In the genomic region with DNA sequence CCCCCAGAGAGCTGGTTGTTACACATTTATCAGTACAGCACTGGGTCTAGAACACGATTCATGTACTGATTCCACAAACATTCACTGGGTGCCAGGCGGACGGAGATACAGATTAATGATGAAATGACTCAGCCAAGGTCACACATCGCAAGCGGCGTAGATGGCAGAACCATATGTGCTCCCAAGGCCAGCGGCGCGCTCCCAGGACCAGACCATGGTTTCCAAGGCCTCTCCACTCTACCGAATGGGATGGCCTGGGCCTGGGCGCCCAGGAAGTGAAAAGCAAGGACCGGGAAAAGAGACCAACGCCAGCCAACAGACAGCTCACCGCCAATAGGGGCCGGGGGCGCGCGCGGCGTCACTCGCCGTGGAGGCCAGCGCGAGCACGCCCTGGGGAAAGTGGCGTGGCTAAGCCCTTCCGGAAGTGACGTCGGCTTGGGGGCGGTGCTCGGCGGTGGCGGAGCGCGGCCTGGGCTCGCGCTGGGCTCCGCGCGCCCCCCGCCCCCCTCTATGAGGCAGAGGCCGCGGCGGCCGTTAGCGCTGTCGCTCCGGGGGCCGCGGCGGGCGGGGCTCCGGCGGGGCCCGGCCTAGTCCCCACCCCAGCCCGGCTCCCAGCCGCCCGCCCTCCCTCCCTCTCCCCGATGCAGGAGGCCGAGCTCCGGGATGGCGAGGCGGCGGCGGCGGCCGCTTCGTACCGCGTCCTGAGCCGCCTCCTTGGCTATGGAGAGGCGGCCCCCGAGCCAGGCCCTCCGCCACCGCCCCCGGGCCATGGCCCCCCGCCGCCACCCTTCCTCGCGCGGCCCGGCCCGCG, we compare ENCODE assay signal across 1 cellular context.
TF ChIP-seq lines count a peak whose summit lies in the region.

A gene with protein sequence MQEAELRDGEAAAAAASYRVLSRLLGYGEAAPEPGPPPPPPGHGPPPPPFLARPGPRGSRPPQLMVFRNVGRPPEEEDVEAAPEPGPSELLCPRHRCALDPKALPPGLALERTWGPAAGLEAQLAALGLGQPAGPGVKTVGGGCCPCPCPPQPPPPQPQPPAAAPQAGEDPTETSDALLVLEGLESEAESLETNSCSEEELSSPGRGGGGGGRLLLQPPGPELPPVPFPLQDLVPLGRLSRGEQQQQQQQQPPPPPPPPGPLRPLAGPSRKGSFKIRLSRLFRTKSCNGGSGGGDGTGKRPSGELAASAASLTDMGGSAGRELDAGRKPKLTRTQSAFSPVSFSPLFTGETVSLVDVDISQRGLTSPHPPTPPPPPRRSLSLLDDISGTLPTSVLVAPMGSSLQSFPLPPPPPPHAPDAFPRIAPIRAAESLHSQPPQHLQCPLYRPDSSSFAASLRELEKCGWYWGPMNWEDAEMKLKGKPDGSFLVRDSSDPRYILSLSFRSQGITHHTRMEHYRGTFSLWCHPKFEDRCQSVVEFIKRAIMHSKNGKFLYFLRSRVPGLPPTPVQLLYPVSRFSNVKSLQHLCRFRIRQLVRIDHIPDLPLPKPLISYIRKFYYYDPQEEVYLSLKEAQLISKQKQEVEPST (plus strand): TSS at position 433 of the 811 bp plus-strand sequence. CDS start 209 bp downstream, at position 642.

TF ChIP-seq in HepG2, 621 proteins besides CTCF, POLR2A, EP300 and RAD21 (continued from another document and continues in another):
- TF ChIP-seq, protein P1, sequence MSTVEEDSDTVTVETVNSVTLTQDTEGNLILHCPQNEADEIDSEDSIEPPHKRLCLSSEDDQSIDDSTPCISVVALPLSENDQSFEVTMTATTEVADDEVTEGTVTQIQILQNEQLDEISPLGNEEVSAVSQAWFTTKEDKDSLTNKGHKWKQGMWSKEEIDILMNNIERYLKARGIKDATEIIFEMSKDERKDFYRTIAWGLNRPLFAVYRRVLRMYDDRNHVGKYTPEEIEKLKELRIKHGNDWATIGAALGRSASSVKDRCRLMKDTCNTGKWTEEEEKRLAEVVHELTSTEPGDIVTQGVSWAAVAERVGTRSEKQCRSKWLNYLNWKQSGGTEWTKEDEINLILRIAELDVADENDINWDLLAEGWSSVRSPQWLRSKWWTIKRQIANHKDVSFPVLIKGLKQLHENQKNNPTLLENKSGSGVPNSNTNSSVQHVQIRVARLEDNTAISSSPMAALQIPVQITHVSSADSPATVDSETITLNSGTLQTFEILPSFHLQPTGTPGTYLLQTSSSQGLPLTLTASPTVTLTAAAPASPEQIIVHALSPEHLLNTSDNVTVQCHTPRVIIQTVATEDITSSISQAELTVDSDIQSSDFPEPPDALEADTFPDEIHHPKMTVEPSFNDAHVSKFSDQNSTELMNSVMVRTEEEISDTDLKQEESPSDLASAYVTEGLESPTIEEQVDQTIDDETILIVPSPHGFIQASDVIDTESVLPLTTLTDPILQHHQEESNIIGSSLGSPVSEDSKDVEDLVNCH (CRISPR knock-in tag; IDR thresholded peaks at IDR 0.05): no peak
- peak; percentile 21; the same call in 1 of the 2 replicates for TF ChIP-seq ZSCAN21 (CRISPR knock-in tag; IDR thresholded peaks at IDR 0.05; ENCODE audit: borderline replicate concordance)
- peak; percentile 44; the same call in 1 of the 2 replicates for TF ChIP-seq KDM6A (CRISPR knock-in tag; IDR thresholded peaks at IDR 0.05; ENCODE audit: low read depth)
- TF ChIP-seq YY1 (IDR thresholded peaks at IDR 0.05; ENCODE audit: insufficient read depth, insufficient replicate concordance, low read depth, low read length): peak; percentile 62
- TF ChIP-seq, protein P2, sequence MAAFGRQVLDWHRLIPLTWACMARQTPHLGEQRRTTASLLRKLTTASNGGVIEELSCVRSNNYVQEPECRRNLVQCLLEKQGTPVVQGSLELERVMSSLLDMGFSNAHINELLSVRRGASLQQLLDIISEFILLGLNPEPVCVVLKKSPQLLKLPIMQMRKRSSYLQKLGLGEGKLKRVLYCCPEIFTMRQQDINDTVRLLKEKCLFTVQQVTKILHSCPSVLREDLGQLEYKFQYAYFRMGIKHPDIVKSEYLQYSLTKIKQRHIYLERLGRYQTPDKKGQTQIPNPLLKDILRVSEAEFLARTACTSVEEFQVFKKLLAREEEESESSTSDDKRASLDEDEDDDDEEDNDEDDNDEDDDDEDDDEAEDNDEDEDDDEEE (CRISPR knock-in tag; IDR thresholded peaks at IDR 0.05): peak; percentile 65; the same call in 1 of the 2 replicates
- TF ChIP-seq MYC (CRISPR knock-in tag; IDR thresholded peaks at IDR 0.05; ENCODE audit: borderline replicate concordance): peak; percentile 89; the same call in 1 of the 2 replicates
- TF ChIP-seq JUND (CRISPR knock-in tag; IDR thresholded peaks at IDR 0.05): peak; percentile 76
- TF ChIP-seq ZBTB8A (CRISPR knock-in tag; IDR thresholded peaks at IDR 0.05; ENCODE audit: borderline replicate concordance, low read depth): no peak
- TF ChIP-seq ZNF251 (CRISPR knock-in tag; IDR thresholded peaks at IDR 0.05): no peak
- TF ChIP-seq FOSL1 (CRISPR knock-in tag; IDR thresholded peaks at IDR 0.05; ENCODE audit: borderline replicate concordance): no peak
- TF ChIP-seq, protein P3, sequence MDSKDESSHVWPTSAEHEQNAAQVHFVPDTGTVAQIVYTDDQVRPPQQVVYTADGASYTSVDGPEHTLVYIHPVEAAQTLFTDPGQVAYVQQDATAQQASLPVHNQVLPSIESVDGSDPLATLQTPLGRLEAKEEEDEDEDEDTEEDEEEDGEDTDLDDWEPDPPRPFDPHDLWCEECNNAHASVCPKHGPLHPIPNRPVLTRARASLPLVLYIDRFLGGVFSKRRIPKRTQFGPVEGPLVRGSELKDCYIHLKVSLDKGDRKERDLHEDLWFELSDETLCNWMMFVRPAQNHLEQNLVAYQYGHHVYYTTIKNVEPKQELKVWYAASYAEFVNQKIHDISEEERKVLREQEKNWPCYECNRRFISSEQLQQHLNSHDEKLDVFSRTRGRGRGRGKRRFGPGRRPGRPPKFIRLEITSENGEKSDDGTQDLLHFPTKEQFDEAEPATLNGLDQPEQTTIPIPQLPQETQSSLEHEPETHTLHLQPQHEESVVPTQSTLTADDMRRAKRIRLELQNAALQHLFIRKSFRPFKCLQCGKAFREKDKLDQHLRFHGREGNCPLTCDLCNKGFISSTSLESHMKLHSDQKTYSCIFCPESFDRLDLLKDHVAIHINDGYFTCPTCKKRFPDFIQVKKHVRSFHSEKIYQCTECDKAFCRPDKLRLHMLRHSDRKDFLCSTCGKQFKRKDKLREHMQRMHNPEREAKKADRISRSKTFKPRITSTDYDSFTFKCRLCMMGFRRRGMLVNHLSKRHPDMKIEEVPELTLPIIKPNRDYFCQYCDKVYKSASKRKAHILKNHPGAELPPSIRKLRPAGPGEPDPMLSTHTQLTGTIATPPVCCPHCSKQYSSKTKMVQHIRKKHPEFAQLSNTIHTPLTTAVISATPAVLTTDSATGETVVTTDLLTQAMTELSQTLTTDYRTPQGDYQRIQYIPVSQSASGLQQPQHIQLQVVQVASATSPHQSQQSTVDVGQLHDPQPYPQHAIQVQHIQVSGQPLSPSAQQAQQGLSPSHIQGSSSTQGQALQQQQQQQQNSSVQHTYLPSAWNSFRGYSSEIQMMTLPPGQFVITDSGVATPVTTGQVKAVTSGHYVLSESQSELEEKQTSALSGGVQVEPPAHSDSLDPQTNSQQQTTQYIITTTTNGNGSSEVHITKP (CRISPR knock-in tag; IDR thresholded peaks at IDR 0.05; ENCODE audit: low read depth): peak; percentile 95
- TF ChIP-seq, protein P4, sequence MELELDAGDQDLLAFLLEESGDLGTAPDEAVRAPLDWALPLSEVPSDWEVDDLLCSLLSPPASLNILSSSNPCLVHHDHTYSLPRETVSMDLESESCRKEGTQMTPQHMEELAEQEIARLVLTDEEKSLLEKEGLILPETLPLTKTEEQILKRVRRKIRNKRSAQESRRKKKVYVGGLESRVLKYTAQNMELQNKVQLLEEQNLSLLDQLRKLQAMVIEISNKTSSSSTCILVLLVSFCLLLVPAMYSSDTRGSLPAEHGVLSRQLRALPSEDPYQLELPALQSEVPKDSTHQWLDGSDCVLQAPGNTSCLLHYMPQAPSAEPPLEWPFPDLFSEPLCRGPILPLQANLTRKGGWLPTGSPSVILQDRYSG (CRISPR knock-in tag; IDR thresholded peaks at IDR 0.05): peak; percentile 85; the same call in 1 of the 2 replicates
- no peak for TF ChIP-seq CHD2 (IDR thresholded peaks at IDR 0.05; ENCODE audit: low read depth, low read length)
- no peak for TF ChIP-seq ZNF629 (CRISPR knock-in tag; conservative IDR thresholded peaks at IDR 0.05)
- TF ChIP-seq SMARCC2 (IDR thresholded peaks at IDR 0.05): no peak
- no peak; the same call in 1 of the 2 replicates for TF ChIP-seq ZNF367 (CRISPR knock-in tag; IDR thresholded peaks at IDR 0.05; ENCODE audit: borderline replicate concordance)
- TF ChIP-seq ZFAT (CRISPR knock-in tag; conservative IDR thresholded peaks at IDR 0.05): peak; percentile 46; the same call in 1 of the 2 replicates
- TF ChIP-seq, protein P5, sequence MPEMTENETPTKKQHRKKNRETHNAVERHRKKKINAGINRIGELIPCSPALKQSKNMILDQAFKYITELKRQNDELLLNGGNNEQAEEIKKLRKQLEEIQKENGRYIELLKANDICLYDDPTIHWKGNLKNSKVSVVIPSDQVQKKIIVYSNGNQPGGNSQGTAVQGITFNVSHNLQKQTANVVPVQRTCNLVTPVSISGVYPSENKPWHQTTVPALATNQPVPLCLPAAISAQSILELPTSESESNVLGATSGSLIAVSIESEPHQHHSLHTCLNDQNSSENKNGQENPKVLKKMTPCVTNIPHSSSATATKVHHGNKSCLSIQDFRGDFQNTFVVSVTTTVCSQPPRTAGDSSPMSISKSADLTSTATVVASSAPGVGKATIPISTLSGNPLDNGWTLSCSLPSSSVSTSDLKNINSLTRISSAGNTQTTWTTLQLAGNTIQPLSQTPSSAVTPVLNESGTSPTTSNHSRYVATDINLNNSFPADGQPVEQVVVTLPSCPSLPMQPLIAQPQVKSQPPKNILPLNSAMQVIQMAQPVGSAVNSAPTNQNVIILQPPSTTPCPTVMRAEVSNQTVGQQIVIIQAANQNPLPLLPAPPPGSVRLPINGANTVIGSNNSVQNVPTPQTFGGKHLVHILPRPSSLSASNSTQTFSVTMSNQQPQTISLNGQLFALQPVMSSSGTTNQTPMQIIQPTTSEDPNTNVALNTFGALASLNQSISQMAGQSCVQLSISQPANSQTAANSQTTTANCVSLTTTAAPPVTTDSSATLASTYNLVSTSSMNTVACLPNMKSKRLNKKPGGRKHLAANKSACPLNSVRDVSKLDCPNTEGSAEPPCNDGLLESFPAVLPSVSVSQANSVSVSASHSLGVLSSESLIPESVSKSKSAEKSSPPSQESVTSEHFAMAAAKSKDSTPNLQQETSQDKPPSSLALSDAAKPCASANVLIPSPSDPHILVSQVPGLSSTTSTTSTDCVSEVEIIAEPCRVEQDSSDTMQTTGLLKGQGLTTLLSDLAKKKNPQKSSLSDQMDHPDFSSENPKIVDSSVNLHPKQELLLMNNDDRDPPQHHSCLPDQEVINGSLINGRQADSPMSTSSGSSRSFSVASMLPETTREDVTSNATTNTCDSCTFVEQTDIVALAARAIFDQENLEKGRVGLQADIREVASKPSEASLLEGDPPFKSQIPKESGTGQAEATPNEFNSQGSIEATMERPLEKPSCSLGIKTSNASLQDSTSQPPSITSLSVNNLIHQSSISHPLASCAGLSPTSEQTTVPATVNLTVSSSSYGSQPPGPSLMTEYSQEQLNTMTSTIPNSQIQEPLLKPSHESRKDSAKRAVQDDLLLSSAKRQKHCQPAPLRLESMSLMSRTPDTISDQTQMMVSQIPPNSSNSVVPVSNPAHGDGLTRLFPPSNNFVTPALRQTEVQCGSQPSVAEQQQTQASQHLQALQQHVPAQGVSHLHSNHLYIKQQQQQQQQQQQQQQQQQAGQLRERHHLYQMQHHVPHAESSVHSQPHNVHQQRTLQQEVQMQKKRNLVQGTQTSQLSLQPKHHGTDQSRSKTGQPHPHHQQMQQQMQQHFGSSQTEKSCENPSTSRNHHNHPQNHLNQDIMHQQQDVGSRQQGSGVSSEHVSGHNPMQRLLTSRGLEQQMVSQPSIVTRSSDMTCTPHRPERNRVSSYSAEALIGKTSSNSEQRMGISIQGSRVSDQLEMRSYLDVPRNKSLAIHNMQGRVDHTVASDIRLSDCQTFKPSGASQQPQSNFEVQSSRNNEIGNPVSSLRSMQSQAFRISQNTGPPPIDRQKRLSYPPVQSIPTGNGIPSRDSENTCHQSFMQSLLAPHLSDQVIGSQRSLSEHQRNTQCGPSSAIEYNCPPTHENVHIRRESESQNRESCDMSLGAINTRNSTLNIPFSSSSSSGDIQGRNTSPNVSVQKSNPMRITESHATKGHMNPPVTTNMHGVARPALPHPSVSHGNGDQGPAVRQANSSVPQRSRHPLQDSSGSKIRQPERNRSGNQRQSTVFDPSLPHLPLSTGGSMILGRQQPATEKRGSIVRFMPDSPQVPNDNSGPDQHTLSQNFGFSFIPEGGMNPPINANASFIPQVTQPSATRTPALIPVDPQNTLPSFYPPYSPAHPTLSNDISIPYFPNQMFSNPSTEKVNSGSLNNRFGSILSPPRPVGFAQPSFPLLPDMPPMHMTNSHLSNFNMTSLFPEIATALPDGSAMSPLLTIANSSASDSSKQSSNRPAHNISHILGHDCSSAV (CRISPR knock-in tag; IDR thresholded peaks at IDR 0.05; ENCODE audit: borderline replicate concordance): no peak
- no peak for TF ChIP-seq HHEX (CRISPR knock-in tag; IDR thresholded peaks at IDR 0.05)
- no peak for TF ChIP-seq ZNF850 (CRISPR knock-in tag; conservative IDR thresholded peaks at IDR 0.05)
- TF ChIP-seq KLF15 (CRISPR knock-in tag; IDR thresholded peaks at IDR 0.05; ENCODE audit: borderline replicate concordance): no peak
- peak; percentile 90 for TF ChIP-seq ZNF605 (CRISPR knock-in tag; IDR thresholded peaks at IDR 0.05)
- TF ChIP-seq, protein P6, sequence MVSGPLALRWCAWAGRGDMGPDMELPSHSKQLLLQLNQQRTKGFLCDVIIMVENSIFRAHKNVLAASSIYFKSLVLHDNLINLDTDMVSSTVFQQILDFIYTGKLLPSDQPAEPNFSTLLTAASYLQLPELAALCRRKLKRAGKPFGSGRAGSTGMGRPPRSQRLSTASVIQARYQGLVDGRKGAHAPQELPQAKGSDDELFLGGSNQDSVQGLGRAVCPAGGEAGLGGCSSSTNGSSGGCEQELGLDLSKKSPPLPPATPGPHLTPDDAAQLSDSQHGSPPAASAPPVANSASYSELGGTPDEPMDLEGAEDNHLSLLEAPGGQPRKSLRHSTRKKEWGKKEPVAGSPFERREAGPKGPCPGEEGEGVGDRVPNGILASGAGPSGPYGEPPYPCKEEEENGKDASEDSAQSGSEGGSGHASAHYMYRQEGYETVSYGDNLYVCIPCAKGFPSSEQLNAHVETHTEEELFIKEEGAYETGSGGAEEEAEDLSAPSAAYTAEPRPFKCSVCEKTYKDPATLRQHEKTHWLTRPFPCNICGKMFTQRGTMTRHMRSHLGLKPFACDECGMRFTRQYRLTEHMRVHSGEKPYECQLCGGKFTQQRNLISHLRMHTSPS (CRISPR knock-in tag; IDR thresholded peaks at IDR 0.05; ENCODE audit: low read depth): no peak
- 0 out of 2 replicates have a peak, but pooled peaks have one; percentile 11 for TF ChIP-seq ZNF564 (CRISPR knock-in tag; IDR thresholded peaks at IDR 0.05)
- TF ChIP-seq ZBTB38 (CRISPR knock-in tag; IDR thresholded peaks at IDR 0.05): peak; percentile 92
- no peak for TF ChIP-seq ZFP36 (IDR thresholded peaks at IDR 0.05; ENCODE audit: borderline replicate concordance, low read depth, low read length, partially characterized antibody)
- no peak for TF ChIP-seq RBM22 (optimal IDR thresholded peaks at IDR 0.05; ENCODE audit: low read length)
- TF ChIP-seq FOXC1 (CRISPR knock-in tag; IDR thresholded peaks at IDR 0.05; ENCODE audit: borderline replicate concordance): peak; percentile 97
- TF ChIP-seq, protein P7, sequence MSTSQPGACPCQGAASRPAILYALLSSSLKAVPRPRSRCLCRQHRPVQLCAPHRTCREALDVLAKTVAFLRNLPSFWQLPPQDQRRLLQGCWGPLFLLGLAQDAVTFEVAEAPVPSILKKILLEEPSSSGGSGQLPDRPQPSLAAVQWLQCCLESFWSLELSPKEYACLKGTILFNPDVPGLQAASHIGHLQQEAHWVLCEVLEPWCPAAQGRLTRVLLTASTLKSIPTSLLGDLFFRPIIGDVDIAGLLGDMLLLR (CRISPR knock-in tag; IDR thresholded peaks at IDR 0.05): peak; percentile 84
- TF ChIP-seq, protein P8, sequence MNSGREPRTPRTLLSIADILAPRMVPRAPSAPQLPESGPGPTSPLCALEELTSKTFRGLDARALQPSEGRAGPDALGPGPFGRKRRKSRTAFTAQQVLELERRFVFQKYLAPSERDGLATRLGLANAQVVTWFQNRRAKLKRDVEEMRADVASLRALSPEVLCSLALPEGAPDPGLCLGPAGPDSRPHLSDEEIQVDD (CRISPR knock-in tag; IDR thresholded peaks at IDR 0.05; ENCODE audit: borderline replicate concordance): no peak
